Comparison of ENCODE assay signal across 10 cellular contexts in the genomic region with DNA sequence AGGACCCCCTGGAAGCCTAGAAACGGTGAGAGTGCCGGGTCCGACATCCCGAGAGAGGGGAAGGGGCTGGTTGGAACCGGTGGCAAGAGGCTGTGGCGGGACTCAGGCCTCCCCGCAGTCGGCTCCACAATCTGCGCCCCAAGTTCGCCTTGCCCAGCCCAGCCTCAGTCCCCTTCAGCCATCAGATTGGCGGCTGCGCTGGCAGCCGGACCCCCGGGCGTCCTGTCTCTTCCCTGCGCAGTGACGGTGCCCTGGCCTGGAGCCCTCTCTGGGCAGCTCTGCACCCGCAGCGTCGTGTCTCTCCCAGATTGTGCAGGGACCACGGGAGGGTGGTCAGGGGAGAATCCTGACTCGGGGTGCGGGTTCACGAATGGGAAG. TPM values are rescaled to one million over a fixed set of nuclear protein-coding genes. Genes with fewer than 3 reads are reported as not detected.
A peak's percentile ranks its signal among the peaks of the same experiment; 100 is the strongest.
DNase-seq lines count a peak whose midpoint lies in the region; TF ChIP-seq lines count a peak whose summit lies in the region.
"Had no signal": no experiment of that assay in that cellular context is flagged by ENCODE, and none has a peak within 500 bp of the region (broad histone marks: within the 10 kb centered on the region; RNA-seq: fewer than 3 reads in every experiment).

No MANE protein-coding gene starts in this region.

- H3K4me3 ChIP-seq in breast epithelium (peak overlapping the region; percentile 60 to 83 (median 82)), lower leg skin (ENCODE audit: low read depth, poor library complexity, severe bottlenecking) (peak overlapping the region; percentile 30), urinary bladder (ENCODE audit: low read depth, low read length) (peak overlapping the region; percentile 24)

- intact Hi-C loops in breast epithelium (cut with DNase I; ENCODE audit: low total_unique reads) = no loop called here
- intact Hi-C loops in MCF 10A (cut with micrococcal nuclease) = no loop called here
- intact Hi-C loops in activated T-helper 1 cell treated with anti-CD3 and anti-CD28 coated beads, Interleukin-12 subunit alpha, Interleukin-12 subunit beta, Interleukin-2, Interleukin-4 antibody, amounts not matched to agents 30 ng/mL and 10 ng/mL and 1 ng/mL, durations not matched to agents 14 hours and 24 hours and 36 hours (cut with micrococcal nuclease) = no loop called here
- intact Hi-C loops in lower leg skin (cut with DNase I; ENCODE audit: low total_unique reads) = no loop called here

- H3K27ac Mint-ChIP-seq in MCF 10A (ENCODE audit: low read depth, unreplicated experiment) = no peak overlapping the region
- H3K27ac Mint-ChIP-seq in activated T-helper 1 cell treated with anti-CD3 and anti-CD28 coated beads, Interleukin-12 subunit alpha, Interleukin-12 subunit beta, Interleukin-2, Interleukin-4 antibody, amounts not matched to agents 30 ng/mL and 10 ng/mL and 1 ng/mL, durations not matched to agents 14 hours and 24 hours and 36 hours = no peak overlapping the region
- H3K27ac Mint-ChIP-seq: H9 had no signal

- CTCF ChIA-PET in MCF 10A (lab: Yijun Ruan, JAX) = interaction anchor here (0.6 kb wide), 1 partner anchor 439 kb away, joined by 3 read pairs; no protein-coding TSS in a partner anchor

- H3K27me3 ChIP-seq in breast epithelium = no peaks in the 10 kb centered on the region

- no peak for TF ChIP-seq CTCF in breast epithelium (IDR thresholded peaks at IDR 0.05)
- no peak for TF ChIP-seq CTCF in MCF 10A (IDR thresholded peaks at IDR 0.05; ENCODE audit: unreplicated experiment)
- no peak for TF ChIP-seq CTCF in lower leg skin (IDR thresholded peaks at IDR 0.05)

- no peak for DNase-seq in breast epithelium (ENCODE audit: low spot score in 2 of 2)
- no peak for DNase-seq in MCF 10A (ENCODE audit: unreplicated experiment)
- DNase-seq in activated T-helper 1 cell treated with anti-CD3 and anti-CD28 coated beads, Interleukin-12 subunit alpha, Interleukin-12 subunit beta, Interleukin-2, Interleukin-4 antibody, amounts not matched to agents 30 ng/mL and 10 ng/mL and 1 ng/mL, durations not matched to agents 14 hours and 24 hours and 36 hours (ENCODE audit: low spot score) = no peak
- DNase-seq in lower leg skin (ENCODE audit: low spot score in 2 of 2) = peak in 1 of 2 donors; percentile 83
- DNase-seq in nucleus accumbens (lab: John Stamatoyannopoulos, UW) = no peak
- DNase-seq in iPS-NIHi7 (ENCODE audit: extremely low spot score) = no peak
- no peak for DNase-seq in cerebellum (ENCODE audit: low spot score)
- DNase-seq: DMS53, H9 had no signal

- H3K4me1 ChIP-seq in breast epithelium = peaks cover 0 to 4% of the 10 kb centered on the region in 2 donors
- H3K4me1 ChIP-seq in urinary bladder (ENCODE audit: insufficient read depth) = no peaks in the 10 kb centered on the region

- BruUV-seq in MCF 10A (replicated peaks; lab: Mats Ljungman, UMichigan) = no TSS peak

- H3K4me3 Mint-ChIP-seq in MCF 10A (ENCODE audit: unreplicated experiment) = no peak overlapping the region
- peak overlapping the region; percentile 53 for H3K4me3 Mint-ChIP-seq in activated T-helper 1 cell treated with anti-CD3 and anti-CD28 coated beads, Interleukin-12 subunit alpha, Interleukin-12 subunit beta, Interleukin-2, Interleukin-4 antibody, amounts not matched to agents 30 ng/mL and 10 ng/mL and 1 ng/mL, durations not matched to agents 14 hours and 24 hours and 36 hours
- H3K4me3 Mint-ChIP-seq: H9 had no signal

- H3K4me1 Mint-ChIP-seq in MCF 10A (ENCODE audit: insufficient read depth, unreplicated experiment) = no peaks in the 10 kb centered on the region
- H3K4me1 Mint-ChIP-seq in activated T-helper 1 cell treated with anti-CD3 and anti-CD28 coated beads, Interleukin-12 subunit alpha, Interleukin-12 subunit beta, Interleukin-2, Interleukin-4 antibody, amounts not matched to agents 30 ng/mL and 10 ng/mL and 1 ng/mL, durations not matched to agents 14 hours and 24 hours and 36 hours (ENCODE audit: low read depth) = no peaks in the 10 kb centered on the region
- H3K4me1 Mint-ChIP-seq: H9 had no signal

- H3K27ac ChIP-seq in breast epithelium (no peak overlapping the region), urinary bladder (ENCODE audit: low read depth) (no peak overlapping the region)

- H3K36me3 ChIP-seq in breast epithelium (no peaks in the 10 kb centered on the region), urinary bladder (ENCODE audit: insufficient read depth) (no peaks in the 10 kb centered on the region)

- H3K9me3 ChIP-seq in breast epithelium = no peaks in the 10 kb centered on the region

- 0% methylated on average over 17 to 24 of the region's 24 CpGs for WGBS in lower leg skin, 2 donors
- under 1% methylated on average over 24 of the region's 24 CpGs for WGBS in urinary bladder

- H3K27me3 Mint-ChIP-seq in MCF 10A (ENCODE audit: insufficient read depth, unreplicated experiment) = no peaks in the 10 kb centered on the region
- H3K27me3 Mint-ChIP-seq in activated T-helper 1 cell treated with anti-CD3 and anti-CD28 coated beads, Interleukin-12 subunit alpha, Interleukin-12 subunit beta, Interleukin-2, Interleukin-4 antibody, amounts not matched to agents 30 ng/mL and 10 ng/mL and 1 ng/mL, durations not matched to agents 14 hours and 24 hours and 36 hours (ENCODE audit: insufficient read depth) = no peaks in the 10 kb centered on the region

- TF ChIP-seq POLR2A in breast epithelium (IDR thresholded peaks at IDR 0.05) (no peak), lower leg skin (IDR thresholded peaks at IDR 0.05) (no peak)

- no peaks in the 10 kb centered on the region for H3K9me3 Mint-ChIP-seq in MCF 10A (ENCODE audit: unreplicated experiment)
- peaks cover 18% of the 10 kb centered on the region for H3K9me3 Mint-ChIP-seq in activated T-helper 1 cell treated with anti-CD3 and anti-CD28 coated beads, Interleukin-12 subunit alpha, Interleukin-12 subunit beta, Interleukin-2, Interleukin-4 antibody, amounts not matched to agents 30 ng/mL and 10 ng/mL and 1 ng/mL, durations not matched to agents 14 hours and 24 hours and 36 hours

- POLR2A ChIA-PET in MCF 10A (lab: Yijun Ruan, JAX) = no interaction called here

- no peaks in the 10 kb centered on the region for H3K36me3 Mint-ChIP-seq in MCF 10A (ENCODE audit: insufficient read depth, unreplicated experiment)
- no peaks in the 10 kb centered on the region for H3K36me3 Mint-ChIP-seq in activated T-helper 1 cell treated with anti-CD3 and anti-CD28 coated beads, Interleukin-12 subunit alpha, Interleukin-12 subunit beta, Interleukin-2, Interleukin-4 antibody, amounts not matched to agents 30 ng/mL and 10 ng/mL and 1 ng/mL, durations not matched to agents 14 hours and 24 hours and 36 hours (ENCODE audit: low read depth)

RNA-seq across cellular contexts. Expression of a gene that starts 0.3 kb away (rescaled TPM):
- total RNA-seq in breast epithelium (1 to 10 TPM in 1 of 3 donors, under 1 TPM in 2; 0.32 to 1.2 (median 0.98) TPM), MCF 10A (2022) (not detected in 2 replicates), lower leg skin (under 1 TPM; 0.08 to 0.84 (median 0.23) TPM), urinary bladder (4.1 TPM), cerebellum (1.5 TPM)
- 0.27 and 0.29 TPM in 2 replicates for total RNA-seq in activated T-helper 1 cell treated with anti-CD3 and anti-CD28 coated beads, Interleukin-12 subunit alpha, Interleukin-12 subunit beta, Interleukin-2, Interleukin-4 antibody, amounts not matched to agents 30 ng/mL and 10 ng/mL and 1 ng/mL, durations not matched to agents 14 hours and 24 hours and 36 hours
- polyA plus RNA-seq in urinary bladder = 0.23 TPM
- total RNA-seq: H9 had no signal

Comparison
In these comparisons a context has a peak if more than half of its experiments do, and no peak if none do; other contexts are left out.
1. H3K4me3 ChIP-seq: peak in every context shown above with its lines; median percentile 82 in breast epithelium; 30 in lower leg skin; 24 in urinary bladder.